22 cellular contexts compared by ENCODE assay signal in the genomic region with DNA sequence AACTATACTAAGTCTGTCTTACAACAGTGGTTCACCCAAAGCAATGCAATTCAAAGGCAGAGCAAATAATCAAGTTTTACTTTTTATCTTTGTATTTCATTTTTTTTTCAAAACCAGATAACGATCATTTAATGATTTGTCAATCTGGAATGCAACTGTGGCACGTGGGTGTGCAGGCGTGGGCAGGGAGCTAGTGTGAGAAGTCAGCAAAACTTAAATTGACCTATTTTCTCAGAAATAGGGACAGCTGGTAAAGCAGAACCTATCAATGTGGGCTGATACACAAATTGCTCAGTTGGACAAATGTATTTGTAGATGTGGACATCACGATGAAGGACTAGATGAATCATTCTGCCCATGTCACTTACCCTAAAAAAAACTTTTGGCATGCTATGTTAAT.
"Had no signal": no experiment of that assay in that cellular context is flagged by ENCODE, and none has a peak within 500 bp of the region (broad histone marks: within the 10 kb centered on the region; RNA-seq: fewer than 3 reads in every experiment).

No MANE protein-coding gene starts in this region.

- H3K27ac Mint-ChIP-seq: activated B cell treated with CpG ODN at 0.5 μM for 24 hours; activated CD4-positive, alpha-beta T cell treated with anti-CD3 and anti-CD28 coated beads, Interleukin-2, amount 10 ng/mL, durations not matched to agents 7 days and 5 days; activated naive CD4-positive, alpha-beta T cell treated with anti-CD3 and anti-CD28 coated beads, Interleukin-2, amount 50 U/mL, for 72 hours; activated T-cell treated with anti-CD3 and anti-CD28 coated beads, Interleukin-2, amount 50 U/mL, for 72 hours; brain; nephron; stimulated activated naive CD8-positive, alpha-beta T cell treated with anti-CD3 and anti-CD28 coated beads, Interleukin-15, amount 100 ng/mL, for 72 hours; type B pancreatic cell had no signal

- ATAC-seq: activated naive CD4-positive, alpha-beta T cell treated with anti-CD3 and anti-CD28 coated beads, Interleukin-2, amount 50 U/mL, for 72 hours; activated T-cell treated with anti-CD3 and anti-CD28 coated beads, Interleukin-2, amount 50 U/mL, for 72 hours; left ventricle myocardium superior; right lobe of liver; stimulated activated naive CD8-positive, alpha-beta T cell treated with anti-CD3 and anti-CD28 coated beads, Interleukin-15, amount 100 ng/mL, for 72 hours had no signal

- H3K4me3 Mint-ChIP-seq: activated B cell treated with CpG ODN at 0.5 μM for 24 hours; activated CD4-positive, alpha-beta T cell treated with anti-CD3 and anti-CD28 coated beads, Interleukin-2, amount 10 ng/mL, durations not matched to agents 7 days and 5 days; activated T-cell treated with anti-CD3 and anti-CD28 coated beads, Interleukin-2, amount 50 U/mL, for 72 hours; brain; nephron; stimulated activated naive CD8-positive, alpha-beta T cell treated with anti-CD3 and anti-CD28 coated beads, Interleukin-15, amount 100 ng/mL, for 72 hours; type B pancreatic cell had no signal

- H3K4me1 Mint-ChIP-seq: activated B cell treated with CpG ODN at 0.5 μM for 24 hours; activated CD4-positive, alpha-beta T cell treated with anti-CD3 and anti-CD28 coated beads, Interleukin-2, amount 10 ng/mL, durations not matched to agents 7 days and 5 days; brain; nephron; stimulated activated naive CD8-positive, alpha-beta T cell treated with anti-CD3 and anti-CD28 coated beads, Interleukin-15, amount 100 ng/mL, for 72 hours had no signal

- H3K9me3 Mint-ChIP-seq: activated B cell treated with CpG ODN at 0.5 μM for 24 hours; activated CD4-positive, alpha-beta T cell treated with anti-CD3 and anti-CD28 coated beads, Interleukin-2, amount 10 ng/mL, durations not matched to agents 7 days and 5 days; activated naive CD4-positive, alpha-beta T cell treated with anti-CD3 and anti-CD28 coated beads, Interleukin-2, amount 50 U/mL, for 72 hours; stimulated activated naive CD8-positive, alpha-beta T cell treated with anti-CD3 and anti-CD28 coated beads, Interleukin-15, amount 100 ng/mL, for 72 hours had no signal

- H3K36me3 Mint-ChIP-seq: activated naive CD4-positive, alpha-beta T cell treated with anti-CD3 and anti-CD28 coated beads, Interleukin-2, amount 50 U/mL, for 72 hours; brain; type B pancreatic cell had no signal

- FAIRE-seq: TTC549 had no signal

- H3K27me3 Mint-ChIP-seq: activated B cell treated with CpG ODN at 0.5 μM for 24 hours; activated CD4-positive, alpha-beta T cell treated with anti-CD3 and anti-CD28 coated beads, Interleukin-2, amount 10 ng/mL, durations not matched to agents 7 days and 5 days; stimulated activated naive CD8-positive, alpha-beta T cell treated with anti-CD3 and anti-CD28 coated beads, Interleukin-15, amount 100 ng/mL, for 72 hours; type B pancreatic cell had no signal

- H3K4me3 ChIP-seq: prostate gland, right lobe of liver, spleen had no signal

- DNase-seq: activated B cell treated with CpG ODN at 0.5 μM for 24 hours; activated CD4-positive, alpha-beta T cell treated with anti-CD3 and anti-CD28 coated beads, Interleukin-2, amount 10 ng/mL, durations not matched to agents 7 days and 5 days; activated CD8-positive, alpha-beta memory T cell treated with anti-CD3 and anti-CD28 coated beads, Interleukin-2, amount 50 U/mL, for 48 hours; activated gamma-delta T cell; activated T-cell treated with anti-CD3 and anti-CD28 coated beads, Interleukin-2, amount 50 U/mL, for 72 hours; amygdala; cortex of kidney; effector CD8-positive, alpha-beta T cell; hypothalamus; kidney glomerular epithelial cell; left ventricle myocardium superior; mesendoderm; right lobe of liver; spleen; stimulated activated naive CD8-positive, alpha-beta T cell treated with anti-CD3 and anti-CD28 coated beads, Interleukin-15, amount 100 ng/mL, for 72 hours; SW 1271 had no signal
